ENCODE assay signal across 8 cellular contexts in genomic region chr2:180006236-180006635, GRCh38. TPM values are rescaled to one million over a fixed set of nuclear protein-coding genes. Genes with fewer than 3 reads are reported as not detected.
DNase-seq lines count a peak whose midpoint lies in the region; ATAC-seq and TF ChIP-seq lines count a peak whose summit lies in the region.

No MANE protein-coding gene starts in this region.

- no peaks in the 10 kb centered on the region for H3K4me1 ChIP-seq in breast epithelium
- peaks cover 11% of the 10 kb centered on the region for H3K4me1 ChIP-seq in mucosa of stomach (ENCODE audit: control insufficient read depth, insufficient read depth, low read length)

- DNase-seq in AG04450 (ENCODE audit: low read depth, low spot score) (no peak), breast epithelium (ENCODE audit: low spot score in 2 of 2) (no peak), NCI-H1105 treated with DMSO at 0.1 percent for 48 hours (lab: John Stamatoyannopoulos, UW) (no peak)
- no peak for DNase-seq in stimulated activated CD4-positive, alpha-beta T cell treated with anti-CD3 and anti-CD28 coated beads, Interleukin-2, amount 100 ng/mL, for 48 hours

- no peak for TF ChIP-seq POLR2A in breast epithelium (IDR thresholded peaks at IDR 0.05)

- TF ChIP-seq CTCF in AG04450 (IDR thresholded peaks at IDR 0.05; ENCODE audit: low read depth, low read length) (no peak), breast epithelium (IDR thresholded peaks at IDR 0.05) (no peak)

- H3K4me3 ChIP-seq in AG04450 (ENCODE audit: low read depth, low read length) (peak overlapping the region; percentile 91), breast epithelium (peak overlapping the region; percentile 73 to 98 (median 74)), mucosa of stomach (ENCODE audit: low read length) (peak overlapping the region; percentile 85)

- H3K9me3 ChIP-seq in AG04450 (ENCODE audit: control insufficient read depth, insufficient read depth, low read length) (peaks cover 4% of the 10 kb centered on the region; the same call in 1 of the 2 replicates), KOPT-K1 (ENCODE audit: insufficient read depth, low read length, poor library complexity, severe bottlenecking) (no peaks in the 10 kb centered on the region), breast epithelium (no peaks in the 10 kb centered on the region), mucosa of stomach (ENCODE audit: control insufficient read depth, low read length) (no peaks in the 10 kb centered on the region)

- no peaks in the 10 kb centered on the region for H3K27me3 ChIP-seq in AG04450 (ENCODE audit: control insufficient read depth, insufficient read depth, low read length)
- no peaks in the 10 kb centered on the region for H3K27me3 ChIP-seq in breast epithelium
- H3K27me3 ChIP-seq in mucosa of stomach (ENCODE audit: control insufficient read depth, insufficient read depth, low read length) = no peaks in the 10 kb centered on the region

- H3K36me3 ChIP-seq in KOPT-K1 (ENCODE audit: insufficient read depth, low read length) (no peaks in the 10 kb centered on the region; the same call in 1 of the 2 replicates), breast epithelium (no peaks in the 10 kb centered on the region), mucosa of stomach (ENCODE audit: control insufficient read depth, insufficient read depth, low read length) (no peaks in the 10 kb centered on the region)

- CTCF ChIA-PET in AG04450 (lab: Charles Lee) = interaction anchor here (1.0 to 1.1 kb wide), 2 partner anchors 8 to 71 kb away, joined by 3 read pairs; no protein-coding TSS in a partner anchor

- H3K27ac ChIP-seq in AG04450 (ENCODE audit: low read depth, low read length) = peak overlapping the region; percentile 67
- peak overlapping the region; percentile 81 for H3K27ac ChIP-seq in KOPT-K1 (ENCODE audit: low read depth, low read length, poor library complexity, severe bottlenecking)
- peak overlapping the region; percentile 93 to 96 for H3K27ac ChIP-seq in breast epithelium

- intact Hi-C loops in breast epithelium (cut with DNase I; ENCODE audit: low total_unique reads) = no loop called here

- POLR2A ChIA-PET in AG04450 (lab: Yijun Ruan, JAX) = interaction anchor here (0.6 kb wide), 1 partner anchor 73 kb away, joined by 3 read pairs; no protein-coding TSS in a partner anchor

- no peak for ATAC-seq in GM21723 (IDR thresholded peaks at IDR 0.05; ENCODE audit: unreplicated experiment)
- no peak for ATAC-seq in GM19452 (IDR thresholded peaks at IDR 0.05; ENCODE audit: unreplicated experiment)

- H3K9ac ChIP-seq in mucosa of stomach (ENCODE audit: low read length) = peak overlapping the region; percentile 93

RNA-seq across cellular contexts. Expression of gene CWC22, which starts 0.9 kb away (rescaled TPM):
- 6.0 and 6.5 TPM in 2 replicates for polyA plus RNA-seq in AG04450 (2011; rRNA removed)
- 3.8 and 8.0 TPM in 2 replicates for polyA minus RNA-seq in AG04450 (2011; rRNA and poly(A)+ RNA removed)
- 10 to 100 TPM; 23.0 to 28.1 (median 23.9) TPM for total RNA-seq in breast epithelium
